Comparison of ENCODE assay signal across 1 cellular context in the genomic region with DNA sequence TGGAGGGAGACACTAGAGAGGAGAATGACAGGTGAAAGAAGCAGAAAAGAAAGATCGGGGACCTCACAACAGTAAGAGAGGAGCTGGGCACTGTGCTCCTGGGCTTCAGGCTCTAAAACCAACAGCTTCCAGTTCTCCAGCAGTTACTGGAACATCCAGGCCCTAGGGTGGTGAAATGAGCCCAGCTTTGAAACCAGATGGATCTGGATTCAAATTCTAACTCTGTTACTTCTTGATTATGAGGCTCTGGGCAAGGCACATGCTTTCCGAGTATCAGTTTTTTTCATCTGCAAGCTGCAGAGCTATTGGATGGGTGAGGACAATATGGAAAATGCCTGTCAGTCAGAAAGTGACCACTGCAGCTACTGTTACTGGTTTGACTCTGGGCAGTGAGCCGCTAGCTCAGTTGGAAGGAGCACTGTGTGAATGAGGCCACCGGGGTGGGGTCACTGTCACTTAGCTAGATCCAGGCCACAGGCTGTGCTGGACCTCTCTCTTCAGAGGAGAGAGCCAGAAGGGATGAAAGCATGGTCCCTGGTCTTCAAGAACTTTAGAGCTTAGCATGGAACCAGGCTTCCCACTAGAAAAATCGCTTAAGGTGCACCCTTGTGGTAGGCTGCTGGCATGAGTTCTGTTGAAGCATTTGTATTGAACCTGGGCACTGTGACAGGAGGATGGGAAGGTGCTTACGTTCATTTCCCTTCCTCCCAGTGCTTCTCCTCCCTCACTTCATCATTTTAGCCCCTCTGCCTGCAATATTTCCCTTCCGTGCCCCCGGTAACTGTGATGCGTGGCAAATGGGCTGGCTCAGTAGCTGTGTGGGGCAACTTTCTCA.
TF ChIP-seq lines count a peak whose summit lies in the region.

No MANE protein-coding gene starts in this region.

TF ChIP-seq in K562, 482 proteins besides CTCF, POLR2A, EP300 and RAD21 (continues in another document):
- TF ChIP-seq ZFP30 (CRISPR knock-in tag; IDR thresholded peaks at IDR 0.05; ENCODE audit: borderline replicate concordance) (no peak), CC2D1A (IDR thresholded peaks at IDR 0.05) (no peak), NBN (IDR thresholded peaks at IDR 0.05; ENCODE audit: low read depth) (no peak), TEAD4 (IDR thresholded peaks at IDR 0.05; ENCODE audit: low read length) (no peak), TEAD4 (CRISPR knock-in tag; IDR thresholded peaks at IDR 0.05; ENCODE audit: borderline replicate concordance) (no peak), CREB1 (IDR thresholded peaks at IDR 0.05) (no peak), CREB1 (CRISPR knock-in tag; IDR thresholded peaks at IDR 0.05) (no peak), KAT7 (CRISPR knock-in tag; IDR thresholded peaks at IDR 0.05; ENCODE audit: borderline replicate concordance) (no peak), RBBP5 (IDR thresholded peaks at IDR 0.05; ENCODE audit: borderline replicate concordance, insufficient read depth, low read length, poor library complexity, severe bottlenecking) (no peak), JUND (IDR thresholded peaks at IDR 0.05; ENCODE audit: borderline replicate concordance, low read depth, low read length) (no peak), JUND (tag; IDR thresholded peaks at IDR 0.05; ENCODE audit: borderline replicate concordance, low read depth, low read length) (no peak), L3MBTL2 (IDR thresholded peaks at IDR 0.05) (peak; percentile 52; the same call in 1 of the 2 replicates), TAF15 (IDR thresholded peaks at IDR 0.05; ENCODE audit: low read depth, low read length) (no peak), ESRRB (CRISPR knock-in tag; IDR thresholded peaks at IDR 0.05; ENCODE audit: borderline replicate concordance) (no peak), ZNF311 (CRISPR knock-in tag; IDR thresholded peaks at IDR 0.05) (no peak), EHMT2 (IDR thresholded peaks at IDR 0.05) (no peak), ZC3H8 (IDR thresholded peaks at IDR 0.05) (no peak), SPI1 (IDR thresholded peaks at IDR 0.05; ENCODE audit: borderline replicate concordance, low read depth, low read length) (no peak), SMC3 (conservative IDR thresholded peaks at IDR 0.05; ENCODE audit: insufficient read depth, low read depth, low read length) (no peak), PTRF (tag; IDR thresholded peaks at IDR 0.05) (no peak), TRIM28 (IDR thresholded peaks at IDR 0.05) (no peak), NR3C1 (CRISPR knock-in tag; IDR thresholded peaks at IDR 0.05) (no peak), ZNF24 (IDR thresholded peaks at IDR 0.05) (no peak), YBX1 (IDR thresholded peaks at IDR 0.05) (no peak), ELF4 (CRISPR knock-in tag; IDR thresholded peaks at IDR 0.05) (peak; percentile 12; the same call in 1 of the 2 replicates), ZKSCAN3 (CRISPR knock-in tag; IDR thresholded peaks at IDR 0.05) (no peak), TOE1 (IDR thresholded peaks at IDR 0.05; ENCODE audit: borderline replicate concordance) (no peak), TOE1 (CRISPR knock-in tag; IDR thresholded peaks at IDR 0.05; ENCODE audit: borderline replicate concordance, low read depth) (no peak), RNF2 (IDR thresholded peaks at IDR 0.05) (no peak), GABPB2 (CRISPR knock-in tag; conservative IDR thresholded peaks at IDR 0.05) (no peak), CBX1 (IDR thresholded peaks at IDR 0.05; ENCODE audit: low read depth) (no peak), ZNF780A (CRISPR knock-in tag; IDR thresholded peaks at IDR 0.05) (no peak), CAMTA2 (CRISPR knock-in tag; conservative IDR thresholded peaks at IDR 0.05) (no peak), TCF3 (CRISPR knock-in tag; IDR thresholded peaks at IDR 0.05) (no peak)
- TF ChIP-seq, protein P1, sequence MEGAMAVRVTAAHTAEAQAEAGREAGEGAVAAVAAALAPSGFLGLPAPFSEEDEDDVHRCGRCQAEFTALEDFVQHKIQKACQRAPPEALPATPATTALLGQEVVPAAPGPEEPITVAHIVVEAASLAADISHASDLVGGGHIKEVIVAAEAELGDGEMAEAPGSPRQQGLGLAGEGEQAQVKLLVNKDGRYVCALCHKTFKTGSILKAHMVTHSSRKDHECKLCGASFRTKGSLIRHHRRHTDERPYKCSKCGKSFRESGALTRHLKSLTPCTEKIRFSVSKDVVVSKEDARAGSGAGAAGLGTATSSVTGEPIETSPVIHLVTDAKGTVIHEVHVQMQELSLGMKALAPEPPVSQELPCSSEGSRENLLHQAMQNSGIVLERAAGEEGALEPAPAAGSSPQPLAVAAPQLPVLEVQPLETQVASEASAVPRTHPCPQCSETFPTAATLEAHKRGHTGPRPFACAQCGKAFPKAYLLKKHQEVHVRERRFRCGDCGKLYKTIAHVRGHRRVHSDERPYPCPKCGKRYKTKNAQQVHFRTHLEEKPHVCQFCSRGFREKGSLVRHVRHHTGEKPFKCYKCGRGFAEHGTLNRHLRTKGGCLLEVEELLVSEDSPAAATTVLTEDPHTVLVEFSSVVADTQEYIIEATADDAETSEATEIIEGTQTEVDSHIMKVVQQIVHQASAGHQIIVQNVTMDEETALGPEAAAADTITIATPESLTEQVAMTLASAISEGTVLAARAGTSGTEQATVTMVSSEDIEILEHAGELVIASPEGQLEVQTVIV (CRISPR knock-in tag; IDR thresholded peaks at IDR 0.05; ENCODE audit: borderline replicate concordance) = no peak
- TF ChIP-seq, protein P2, sequence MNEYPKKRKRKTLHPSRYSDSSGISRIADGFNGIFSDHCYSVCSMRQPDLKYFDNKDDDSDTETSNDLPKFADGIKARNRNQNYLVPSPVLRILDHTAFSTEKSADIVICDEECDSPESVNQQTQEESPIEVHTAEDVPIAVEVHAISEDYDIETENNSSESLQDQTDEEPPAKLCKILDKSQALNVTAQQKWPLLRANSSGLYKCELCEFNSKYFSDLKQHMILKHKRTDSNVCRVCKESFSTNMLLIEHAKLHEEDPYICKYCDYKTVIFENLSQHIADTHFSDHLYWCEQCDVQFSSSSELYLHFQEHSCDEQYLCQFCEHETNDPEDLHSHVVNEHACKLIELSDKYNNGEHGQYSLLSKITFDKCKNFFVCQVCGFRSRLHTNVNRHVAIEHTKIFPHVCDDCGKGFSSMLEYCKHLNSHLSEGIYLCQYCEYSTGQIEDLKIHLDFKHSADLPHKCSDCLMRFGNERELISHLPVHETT (CRISPR knock-in tag; conservative IDR thresholded peaks at IDR 0.05 in 1 of 2, IDR thresholded peaks at IDR 0.05 in 1 of 2) = no peak
- TF ChIP-seq, protein P3, sequence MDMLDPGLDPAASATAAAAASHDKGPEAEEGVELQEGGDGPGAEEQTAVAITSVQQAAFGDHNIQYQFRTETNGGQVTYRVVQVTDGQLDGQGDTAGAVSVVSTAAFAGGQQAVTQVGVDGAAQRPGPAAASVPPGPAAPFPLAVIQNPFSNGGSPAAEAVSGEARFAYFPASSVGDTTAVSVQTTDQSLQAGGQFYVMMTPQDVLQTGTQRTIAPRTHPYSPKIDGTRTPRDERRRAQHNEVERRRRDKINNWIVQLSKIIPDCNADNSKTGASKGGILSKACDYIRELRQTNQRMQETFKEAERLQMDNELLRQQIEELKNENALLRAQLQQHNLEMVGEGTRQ (CRISPR knock-in tag; IDR thresholded peaks at IDR 0.05) = no peak
- TF ChIP-seq, protein P4, sequence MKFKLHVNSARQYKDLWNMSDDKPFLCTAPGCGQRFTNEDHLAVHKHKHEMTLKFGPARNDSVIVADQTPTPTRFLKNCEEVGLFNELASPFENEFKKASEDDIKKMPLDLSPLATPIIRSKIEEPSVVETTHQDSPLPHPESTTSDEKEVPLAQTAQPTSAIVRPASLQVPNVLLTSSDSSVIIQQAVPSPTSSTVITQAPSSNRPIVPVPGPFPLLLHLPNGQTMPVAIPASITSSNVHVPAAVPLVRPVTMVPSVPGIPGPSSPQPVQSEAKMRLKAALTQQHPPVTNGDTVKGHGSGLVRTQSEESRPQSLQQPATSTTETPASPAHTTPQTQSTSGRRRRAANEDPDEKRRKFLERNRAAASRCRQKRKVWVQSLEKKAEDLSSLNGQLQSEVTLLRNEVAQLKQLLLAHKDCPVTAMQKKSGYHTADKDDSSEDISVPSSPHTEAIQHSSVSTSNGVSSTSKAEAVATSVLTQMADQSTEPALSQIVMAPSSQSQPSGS (CRISPR knock-in tag; IDR thresholded peaks at IDR 0.05) = no peak
- TF ChIP-seq, protein P5, sequence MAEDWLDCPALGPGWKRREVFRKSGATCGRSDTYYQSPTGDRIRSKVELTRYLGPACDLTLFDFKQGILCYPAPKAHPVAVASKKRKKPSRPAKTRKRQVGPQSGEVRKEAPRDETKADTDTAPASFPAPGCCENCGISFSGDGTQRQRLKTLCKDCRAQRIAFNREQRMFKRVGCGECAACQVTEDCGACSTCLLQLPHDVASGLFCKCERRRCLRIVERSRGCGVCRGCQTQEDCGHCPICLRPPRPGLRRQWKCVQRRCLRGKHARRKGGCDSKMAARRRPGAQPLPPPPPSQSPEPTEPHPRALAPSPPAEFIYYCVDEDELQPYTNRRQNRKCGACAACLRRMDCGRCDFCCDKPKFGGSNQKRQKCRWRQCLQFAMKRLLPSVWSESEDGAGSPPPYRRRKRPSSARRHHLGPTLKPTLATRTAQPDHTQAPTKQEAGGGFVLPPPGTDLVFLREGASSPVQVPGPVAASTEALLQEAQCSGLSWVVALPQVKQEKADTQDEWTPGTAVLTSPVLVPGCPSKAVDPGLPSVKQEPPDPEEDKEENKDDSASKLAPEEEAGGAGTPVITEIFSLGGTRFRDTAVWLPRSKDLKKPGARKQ (CRISPR knock-in tag; IDR thresholded peaks at IDR 0.05) = 0 out of 2 replicates have a peak, but pooled peaks have one; percentile 26
- TF ChIP-seq, protein P6, sequence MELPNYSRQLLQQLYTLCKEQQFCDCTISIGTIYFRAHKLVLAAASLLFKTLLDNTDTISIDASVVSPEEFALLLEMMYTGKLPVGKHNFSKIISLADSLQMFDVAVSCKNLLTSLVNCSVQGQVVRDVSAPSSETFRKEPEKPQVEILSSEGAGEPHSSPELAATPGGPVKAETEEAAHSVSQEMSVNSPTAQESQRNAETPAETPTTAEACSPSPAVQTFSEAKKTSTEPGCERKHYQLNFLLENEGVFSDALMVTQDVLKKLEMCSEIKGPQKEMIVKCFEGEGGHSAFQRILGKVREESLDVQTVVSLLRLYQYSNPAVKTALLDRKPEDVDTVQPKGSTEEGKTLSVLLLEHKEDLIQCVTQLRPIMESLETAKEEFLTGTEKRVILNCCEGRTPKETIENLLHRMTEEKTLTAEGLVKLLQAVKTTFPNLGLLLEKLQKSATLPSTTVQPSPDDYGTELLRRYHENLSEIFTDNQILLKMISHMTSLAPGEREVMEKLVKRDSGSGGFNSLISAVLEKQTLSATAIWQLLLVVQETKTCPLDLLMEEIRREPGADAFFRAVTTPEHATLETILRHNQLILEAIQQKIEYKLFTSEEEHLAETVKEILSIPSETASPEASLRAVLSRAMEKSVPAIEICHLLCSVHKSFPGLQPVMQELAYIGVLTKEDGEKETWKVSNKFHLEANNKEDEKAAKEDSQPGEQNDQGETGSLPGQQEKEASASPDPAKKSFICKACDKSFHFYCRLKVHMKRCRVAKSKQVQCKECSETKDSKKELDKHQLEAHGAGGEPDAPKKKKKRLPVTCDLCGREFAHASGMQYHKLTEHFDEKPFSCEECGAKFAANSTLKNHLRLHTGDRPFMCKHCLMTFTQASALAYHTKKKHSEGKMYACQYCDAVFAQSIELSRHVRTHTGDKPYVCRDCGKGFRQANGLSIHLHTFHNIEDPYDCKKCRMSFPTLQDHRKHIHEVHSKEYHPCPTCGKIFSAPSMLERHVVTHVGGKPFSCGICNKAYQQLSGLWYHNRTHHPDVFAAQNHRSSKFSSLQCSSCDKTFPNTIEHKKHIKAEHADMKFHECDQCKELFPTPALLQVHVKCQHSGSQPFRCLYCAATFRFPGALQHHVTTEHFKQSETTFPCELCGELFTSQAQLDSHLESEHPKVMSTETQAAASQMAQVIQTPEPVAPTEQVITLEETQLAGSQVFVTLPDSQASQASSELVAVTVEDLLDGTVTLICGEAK (IDR thresholded peaks at IDR 0.05) = no peak
- TF ChIP-seq, protein P6 (CRISPR knock-in tag; IDR thresholded peaks at IDR 0.05) = no peak
- TF ChIP-seq, protein P7, sequence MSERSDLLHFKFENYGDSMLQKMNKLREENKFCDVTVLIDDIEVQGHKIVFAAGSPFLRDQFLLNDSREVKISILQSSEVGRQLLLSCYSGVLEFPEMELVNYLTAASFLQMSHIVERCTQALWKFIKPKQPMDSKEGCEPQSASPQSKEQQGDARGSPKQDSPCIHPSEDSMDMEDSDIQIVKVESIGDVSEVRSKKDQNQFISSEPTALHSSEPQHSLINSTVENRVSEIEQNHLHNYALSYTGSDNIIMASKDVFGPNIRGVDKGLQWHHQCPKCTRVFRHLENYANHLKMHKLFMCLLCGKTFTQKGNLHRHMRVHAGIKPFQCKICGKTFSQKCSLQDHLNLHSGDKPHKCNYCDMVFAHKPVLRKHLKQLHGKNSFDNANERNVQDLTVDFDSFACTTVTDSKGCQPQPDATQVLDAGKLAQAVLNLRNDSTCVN (CRISPR knock-in tag; IDR thresholded peaks at IDR 0.05) = no peak
- TF ChIP-seq, protein P8, sequence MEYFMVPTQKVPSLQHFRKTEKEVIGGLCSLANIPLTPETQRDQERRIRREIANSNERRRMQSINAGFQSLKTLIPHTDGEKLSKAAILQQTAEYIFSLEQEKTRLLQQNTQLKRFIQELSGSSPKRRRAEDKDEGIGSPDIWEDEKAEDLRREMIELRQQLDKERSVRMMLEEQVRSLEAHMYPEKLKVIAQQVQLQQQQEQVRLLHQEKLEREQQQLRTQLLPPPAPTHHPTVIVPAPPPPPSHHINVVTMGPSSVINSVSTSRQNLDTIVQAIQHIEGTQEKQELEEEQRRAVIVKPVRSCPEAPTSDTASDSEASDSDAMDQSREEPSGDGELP (CRISPR knock-in tag; IDR thresholded peaks at IDR 0.05; ENCODE audit: borderline replicate concordance) = no peak
